Comparison of ENCODE assay signal across 10 cellular contexts in the genomic region with DNA sequence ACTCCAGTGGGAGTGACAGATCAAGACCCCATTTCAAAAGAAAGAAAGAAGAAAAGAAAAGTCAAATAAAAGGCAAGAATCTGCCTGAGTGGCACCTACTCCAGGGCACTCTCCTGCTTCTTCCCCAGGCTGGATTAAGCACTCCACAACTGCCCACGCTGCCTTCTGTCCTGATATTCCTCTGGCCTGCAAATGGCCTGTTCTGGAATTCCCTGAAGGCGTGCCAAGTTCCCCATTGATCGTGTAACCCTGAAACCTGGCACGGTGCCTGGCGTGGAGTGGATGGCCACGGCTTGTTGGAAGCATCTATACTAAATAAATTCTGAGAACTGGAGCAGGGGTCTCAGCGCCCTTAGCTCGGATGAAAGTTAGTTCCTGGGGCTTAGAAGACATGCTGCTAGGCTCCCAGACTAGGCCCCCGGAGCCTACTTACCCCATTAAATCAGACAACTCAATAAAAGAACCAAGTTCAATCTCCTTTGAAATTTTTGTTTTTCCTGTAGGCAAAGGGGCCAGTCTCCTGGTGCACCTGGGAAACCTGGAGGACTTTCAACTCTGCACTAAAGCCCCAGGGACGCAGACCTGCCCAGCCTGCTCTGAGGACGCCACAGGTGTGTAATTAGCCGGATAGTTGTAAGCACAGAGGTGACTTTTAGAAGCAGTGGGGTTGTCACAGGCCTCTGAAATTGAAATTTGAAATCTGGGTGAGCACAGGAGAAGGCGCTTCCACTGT. TPM values are rescaled to one million over a fixed set of nuclear protein-coding genes. Genes with fewer than 3 reads are reported as not detected.
A peak's percentile ranks its signal among the peaks of the same experiment; 100 is the strongest.
DNase-seq lines count a peak whose midpoint lies in the region; ATAC-seq and TF ChIP-seq lines count a peak whose summit lies in the region.
"Had no signal": no experiment of that assay in that cellular context is flagged by ENCODE, and none has a peak within 500 bp of the region (broad histone marks: within the 10 kb centered on the region; RNA-seq: fewer than 3 reads in every experiment).

No MANE protein-coding gene starts in this region.

- H3K27ac Mint-ChIP-seq in stimulated activated memory B cell treated with anti-CD40 and anti-IgM and Interleukin-4, amounts not matched to agents 10 μg/mL and 1 μg/mL and 100 μg/mL, for 72 hours: no peak overlapping the region
- no peak overlapping the region for H3K27ac Mint-ChIP-seq in activated naive CD8-positive, alpha-beta T cell treated with anti-CD3 and anti-CD28 coated beads for 36 hours
- H3K27ac Mint-ChIP-seq: IgD-negative memory B cell had no signal

- intact Hi-C loops in right cardiac atrium (cut with DNase I) (no loop called here), gastrocnemius medialis (cut with DNase I; ENCODE audit: low total_unique reads) (loop anchor here (5.0 kb wide), 1 partner anchor 39 kb away; a partner anchor contains a TSS), esophagus squamous epithelium (cut with DNase I) (no loop called here)

- no peaks in the 10 kb centered on the region for H3K9me3 Mint-ChIP-seq in stimulated activated memory B cell treated with anti-CD40 and anti-IgM and Interleukin-4, amounts not matched to agents 10 μg/mL and 1 μg/mL and 100 μg/mL, for 72 hours
- no peaks in the 10 kb centered on the region for H3K9me3 Mint-ChIP-seq in activated naive CD8-positive, alpha-beta T cell treated with anti-CD3 and anti-CD28 coated beads for 36 hours
- H3K9me3 Mint-ChIP-seq: IgD-negative memory B cell had no signal

- H3K36me3 ChIP-seq in gastrocnemius medialis: peaks cover 0 to 30% of the 10 kb centered on the region in 2 donors
- peaks cover 9 to 94% (median 11%) of the 10 kb centered on the region in 3 donors for H3K36me3 ChIP-seq in esophagus squamous epithelium

- H3K27me3 ChIP-seq in right cardiac atrium (ENCODE audit: control insufficient read depth, insufficient read depth): no peaks in the 10 kb centered on the region
- H3K27me3 ChIP-seq in gastrocnemius medialis: no peaks in the 10 kb centered on the region
- H3K27me3 ChIP-seq in esophagus squamous epithelium: no peaks in the 10 kb centered on the region

- in situ Hi-C loops in gastrocnemius medialis (cut with MboI; ENCODE audit: low sequenced_read_pairs in 4 of 4): no loop called here

- WGBS in right cardiac atrium: 52% methylated on average over 13 of the region's 13 CpGs
- 56 to 64% methylated on average over 11 to 12 of the region's 13 CpGs for WGBS in esophagus squamous epithelium, 2 donors

- H3K27me3 Mint-ChIP-seq in stimulated activated memory B cell treated with anti-CD40 and anti-IgM and Interleukin-4, amounts not matched to agents 10 μg/mL and 1 μg/mL and 100 μg/mL, for 72 hours: no peaks in the 10 kb centered on the region
- H3K27me3 Mint-ChIP-seq in activated naive CD8-positive, alpha-beta T cell treated with anti-CD3 and anti-CD28 coated beads for 36 hours: no peaks in the 10 kb centered on the region
- H3K27me3 Mint-ChIP-seq: IgD-negative memory B cell had no signal

- DNase-seq in LHCN-M2 (ENCODE audit: low read depth) (peak; percentile 7), astrocyte of the hippocampus (ENCODE audit: low read depth, low spot score) (peak; percentile 89), right cardiac atrium (peak; percentile 84 to 92 (median 91)), gastrocnemius medialis (peak in 1 of 2 donors; percentile 47), esophagus squamous epithelium (lab: John Stamatoyannopoulos, UW) (no peak)
- no peak for DNase-seq in activated CD4-positive, alpha-beta T cell treated with anti-CD3 and anti-CD28 coated beads for 1 hour
- no peak for DNase-seq in activated naive CD8-positive, alpha-beta T cell treated with anti-CD3 and anti-CD28 coated beads for 36 hours
- DNase-seq: activated effector memory CD4-positive, alpha-beta T cell treated with Interleukin-2 at 50 U/mL for 16 hours had no signal

- ATAC-seq in right cardiac atrium (peak; percentile 68 to 71), gastrocnemius medialis (no peak)
- ATAC-seq in stimulated activated memory B cell treated with anti-CD40 and anti-IgM and Interleukin-4, amounts not matched to agents 10 μg/mL and 1 μg/mL and 100 μg/mL, for 72 hours: no peak

- TF ChIP-seq CTCF in gastrocnemius medialis (IDR thresholded peaks at IDR 0.05 in 4 of 5, conservative IDR thresholded peaks at IDR 0.05 in 1 of 5): no peak
- TF ChIP-seq CTCF in esophagus squamous epithelium (IDR thresholded peaks at IDR 0.05): no peak

- peaks cover 41% of the 10 kb centered on the region for H3K36me3 Mint-ChIP-seq in stimulated activated memory B cell treated with anti-CD40 and anti-IgM and Interleukin-4, amounts not matched to agents 10 μg/mL and 1 μg/mL and 100 μg/mL, for 72 hours
- H3K36me3 Mint-ChIP-seq in activated naive CD8-positive, alpha-beta T cell treated with anti-CD3 and anti-CD28 coated beads for 36 hours: peaks cover 13% of the 10 kb centered on the region

- TF ChIP-seq POLR2A in gastrocnemius medialis (IDR thresholded peaks at IDR 0.05) (no peak), esophagus squamous epithelium (IDR thresholded peaks at IDR 0.05) (no peak)

- H3K4me1 Mint-ChIP-seq in stimulated activated memory B cell treated with anti-CD40 and anti-IgM and Interleukin-4, amounts not matched to agents 10 μg/mL and 1 μg/mL and 100 μg/mL, for 72 hours: peaks cover 7% of the 10 kb centered on the region
- peaks cover 2% of the 10 kb centered on the region for H3K4me1 Mint-ChIP-seq in activated naive CD8-positive, alpha-beta T cell treated with anti-CD3 and anti-CD28 coated beads for 36 hours

- H3K4me1 ChIP-seq in right cardiac atrium (ENCODE audit: control insufficient read depth, insufficient read depth, low read length) (peaks cover 5% of the 10 kb centered on the region), gastrocnemius medialis (peaks cover 40 to 44% of the 10 kb centered on the region in 2 donors), esophagus squamous epithelium (peaks cover 0 to 12% (median 0%) of the 10 kb centered on the region in 3 donors)

- H3K9me3 ChIP-seq in right cardiac atrium (ENCODE audit: control insufficient read depth, low read length) (no peaks in the 10 kb centered on the region), gastrocnemius medialis (no peaks in the 10 kb centered on the region), esophagus squamous epithelium (no peaks in the 10 kb centered on the region)

- no peak overlapping the region for H3K4me3 Mint-ChIP-seq in stimulated activated memory B cell treated with anti-CD40 and anti-IgM and Interleukin-4, amounts not matched to agents 10 μg/mL and 1 μg/mL and 100 μg/mL, for 72 hours
- H3K4me3 Mint-ChIP-seq in activated naive CD8-positive, alpha-beta T cell treated with anti-CD3 and anti-CD28 coated beads for 36 hours: no peak overlapping the region
- H3K4me3 Mint-ChIP-seq: IgD-negative memory B cell had no signal

- H3K4me3 ChIP-seq in right cardiac atrium (ENCODE audit: low read length) (no peak overlapping the region), gastrocnemius medialis (no peak overlapping the region), esophagus squamous epithelium (no peak overlapping the region)

- H3K27ac ChIP-seq in right cardiac atrium (ENCODE audit: low read length): peak overlapping the region; percentile 66
- peak overlapping the region; percentile 88 to 94 (median 94) for H3K27ac ChIP-seq in gastrocnemius medialis
- H3K27ac ChIP-seq in esophagus squamous epithelium: peak overlapping the region in 1 of 4 donors; percentile 6

RNA-seq across cellular contexts. Expression of a gene that starts 21.9 kb away (rescaled TPM):
- total RNA-seq in LHCN-M2 (2014; rRNA removed) (21.8 and 23.8 TPM in 2 replicates), right cardiac atrium (10 to 100 TPM; 16.0 to 27.9 (median 23.0) TPM), gastrocnemius medialis (10 to 100 TPM; 36.4 to 78.3 (median 53.5) TPM), esophagus squamous epithelium (10 to 100 TPM; 19.5 to 29.2 (median 21.5) TPM)
- 8.5 TPM for polyA plus RNA-seq in LHCN-M2 (2012)
- polyA plus RNA-seq in right cardiac atrium: 8.4 TPM
- total RNA-seq in activated naive CD8-positive, alpha-beta T cell treated with anti-CD3 and anti-CD28 coated beads for 36 hours: 10 to 100 TPM; 27.7 to 29.0 TPM

RNA-seq across cellular contexts. Expression of a gene that starts 22.6 kb away (rescaled TPM):
- total RNA-seq in LHCN-M2 (2014; rRNA removed) (0.26 and 0.69 TPM in 2 replicates), right cardiac atrium (1 to 10 TPM; 1.7 to 6.6 (median 3.8) TPM), gastrocnemius medialis (10 to 100 TPM in 1 of 4 donors, 1 to 10 TPM in 3; 3.9 to 10.6 (median 6.0) TPM), esophagus squamous epithelium (1 to 10 TPM in 1 of 4 donors, under 1 TPM in 3; 0.09 to 2.0 (median 0.23) TPM)
- polyA plus RNA-seq in LHCN-M2 (2012): 0.18 TPM
- 1.2 TPM for polyA plus RNA-seq in right cardiac atrium
- not detected for total RNA-seq in activated naive CD8-positive, alpha-beta T cell treated with anti-CD3 and anti-CD28 coated beads for 36 hours

RNA-seq across cellular contexts. Expression of a gene that starts 38.6 kb away (rescaled TPM):
- total RNA-seq in LHCN-M2 (2014; rRNA removed) (16.5 and 17.0 TPM in 2 replicates), right cardiac atrium (10 to 100 TPM in 3 of 4 donors, 1 to 10 TPM in 1; 9.3 to 16.9 (median 14.0) TPM), gastrocnemius medialis (10 to 100 TPM; 28.8 to 34.8 (median 29.2) TPM), esophagus squamous epithelium (10 to 100 TPM; 13.3 to 20.8 (median 14.1) TPM)
- polyA plus RNA-seq in LHCN-M2 (2012): 6.0 TPM
- 12.3 TPM for polyA plus RNA-seq in right cardiac atrium
- total RNA-seq in activated naive CD8-positive, alpha-beta T cell treated with anti-CD3 and anti-CD28 coated beads for 36 hours: 10 to 100 TPM; 16.2 to 16.4 TPM

Comparison
In these comparisons a context has a peak if more than half of its experiments do, and no peak if none do; other contexts are left out.
1. DNase-seq: peak in LHCN-M2 (single experiment), astrocyte of the hippocampus (single experiment) and right cardiac atrium (3 of 3); none in esophagus squamous epithelium (single experiment), activated CD4-positive, alpha-beta T cell treated with anti-CD3 and anti-CD28 coated beads for 1 hour (single experiment) and activated naive CD8-positive, alpha-beta T cell treated with anti-CD3 and anti-CD28 coated beads for 36 hours (single experiment).
2. ATAC-seq: peak in right cardiac atrium (2 of 2); none in gastrocnemius medialis (0 of 2) and stimulated activated memory B cell treated with anti-CD40 and anti-IgM and Interleukin-4, amounts not matched to agents 10 μg/mL and 1 μg/mL and 100 μg/mL, for 72 hours (single experiment).